Comparison of ENCODE assay signal across 14 cellular contexts in the genomic region with DNA sequence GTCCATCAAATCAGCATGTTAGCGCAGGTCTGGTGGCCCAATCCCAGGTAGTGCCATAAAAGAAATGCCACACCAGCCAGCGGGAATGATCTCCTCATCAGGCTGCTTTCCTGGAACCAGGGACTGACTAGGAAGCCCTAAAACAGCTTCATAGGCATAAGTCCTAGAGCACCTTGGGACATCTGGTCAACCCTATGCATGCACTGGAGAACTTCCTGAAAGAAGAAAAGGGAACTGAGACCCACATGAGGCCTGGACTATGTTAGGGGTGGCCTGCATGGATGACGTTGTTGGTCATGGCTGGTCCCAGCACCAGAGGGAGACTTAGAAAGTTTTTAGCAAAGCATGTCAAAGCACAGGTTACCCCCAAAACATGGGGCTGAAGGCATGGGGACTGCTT. TPM values are rescaled to one million over a fixed set of nuclear protein-coding genes. Genes with fewer than 3 reads are reported as not detected.
DNase-seq lines count a peak whose midpoint lies in the region; ATAC-seq and TF ChIP-seq lines count a peak whose summit lies in the region.
"Had no signal": no experiment of that assay in that cellular context is flagged by ENCODE, and none has a peak within 500 bp of the region (broad histone marks: within the 10 kb centered on the region; RNA-seq: fewer than 3 reads in every experiment).

No MANE protein-coding gene starts in this region.

- no peaks in the 10 kb centered on the region for H4K20me1 ChIP-seq in Karpas-422 (ENCODE audit: insufficient read depth, low read depth, low read length)

- ATAC-seq in heart right ventricle (peak in 6 of 8 donors; percentile 34 to 76 (median 59)), HG02943 (IDR thresholded peaks at IDR 0.05; ENCODE audit: low read depth, unreplicated experiment) (peak; percentile 76)
- ATAC-seq in activated CD8-positive, alpha-beta T cell treated with anti-CD3 and anti-CD28 coated beads for 36 hours: no peak
- ATAC-seq: foreskin keratinocyte; stimulated activated effector memory CD8-positive, alpha-beta T cell treated with anti-CD3 and anti-CD28 coated beads, Interleukin-12 subunit alpha, Interleukin-12 subunit beta, amount 100 ng/mL, for 72 hours had no signal

- H2AFZ ChIP-seq in Karpas-422 (ENCODE audit: low read length): no peak overlapping the region

- H3K27ac ChIP-seq in heart right ventricle: no peak overlapping the region
- H3K27ac ChIP-seq in right atrium auricular region: no peak overlapping the region
- no peak overlapping the region for H3K27ac ChIP-seq in ascending aorta
- no peak overlapping the region for H3K27ac ChIP-seq in Karpas-422 (ENCODE audit: low read length)
- H3K27ac ChIP-seq: foreskin keratinocyte had no signal

- DNase-seq in heart right ventricle: no peak
- DNase-seq in right atrium auricular region (ENCODE audit: low spot score): no peak
- peak; percentile 47 to 84 for DNase-seq in NOMO-1 (lab: John Stamatoyannopoulos, UW; ENCODE audit: unreplicated experiment in 2 of 2)
- DNase-seq in ascending aorta (ENCODE audit: low spot score in 2 of 2): no peak
- DNase-seq in iPS-NIHi11 (ENCODE audit: low spot score): no peak
- DNase-seq in activated CD8-positive, alpha-beta T cell treated with anti-CD3 and anti-CD28 coated beads for 36 hours: no peak
- no peak for DNase-seq in Karpas-422
- DNase-seq: foreskin keratinocyte had no signal

- H3K27me3 Mint-ChIP-seq in activated CD8-positive, alpha-beta T cell treated with anti-CD3 and anti-CD28 coated beads for 36 hours: peaks cover 13% of the 10 kb centered on the region

- 78 to 80% methylated on average over 3 of the region's 3 CpGs for WGBS in heart right ventricle, 2 donors

- H3K9me3 Mint-ChIP-seq in activated CD8-positive, alpha-beta T cell treated with anti-CD3 and anti-CD28 coated beads for 36 hours: no peaks in the 10 kb centered on the region
- H3K9me3 Mint-ChIP-seq: stimulated activated effector memory CD8-positive, alpha-beta T cell treated with anti-CD3 and anti-CD28 coated beads, Interleukin-12 subunit alpha, Interleukin-12 subunit beta, amount 100 ng/mL, for 72 hours had no signal

- no peaks in the 10 kb centered on the region for H3K4me1 Mint-ChIP-seq in activated CD8-positive, alpha-beta T cell treated with anti-CD3 and anti-CD28 coated beads for 36 hours (ENCODE audit: low read depth)
- H3K4me1 Mint-ChIP-seq: stimulated activated effector memory CD8-positive, alpha-beta T cell treated with anti-CD3 and anti-CD28 coated beads, Interleukin-12 subunit alpha, Interleukin-12 subunit beta, amount 100 ng/mL, for 72 hours had no signal

- POLR2A ChIA-PET in activated CD8-positive, alpha-beta T cell treated with anti-CD3 and anti-CD28 coated beads for 36 hours (lab: Charles Lee): no interaction called here

- H3K36me3 ChIP-seq in heart right ventricle: no peaks in the 10 kb centered on the region
- no peaks in the 10 kb centered on the region for H3K36me3 ChIP-seq in right atrium auricular region
- no peaks in the 10 kb centered on the region for H3K36me3 ChIP-seq in ascending aorta
- no peaks in the 10 kb centered on the region for H3K36me3 ChIP-seq in Karpas-422 (ENCODE audit: insufficient read depth, low read length)

- H3K4me1 ChIP-seq in heart right ventricle (no peaks in the 10 kb centered on the region), right atrium auricular region (no peaks in the 10 kb centered on the region), ascending aorta (peaks cover 0 to 2% of the 10 kb centered on the region in 2 donors), Karpas-422 (ENCODE audit: low read length) (no peaks in the 10 kb centered on the region)
- H3K4me1 ChIP-seq: foreskin keratinocyte had no signal

- peaks cover 0 to 47% (median 23%) of the 10 kb centered on the region in 7 donors for H3K27me3 ChIP-seq in heart right ventricle
- H3K27me3 ChIP-seq in right atrium auricular region: no peaks in the 10 kb centered on the region
- H3K27me3 ChIP-seq in ascending aorta: no peaks in the 10 kb centered on the region
- no peaks in the 10 kb centered on the region for H3K27me3 ChIP-seq in Karpas-422 (ENCODE audit: low read length)
- H3K27me3 ChIP-seq: foreskin keratinocyte had no signal

- H3K9me3 ChIP-seq in heart right ventricle: no peaks in the 10 kb centered on the region
- no peaks in the 10 kb centered on the region for H3K9me3 ChIP-seq in right atrium auricular region
- H3K9me3 ChIP-seq in ascending aorta: no peaks in the 10 kb centered on the region
- no peaks in the 10 kb centered on the region for H3K9me3 ChIP-seq in Karpas-422 (ENCODE audit: low read length)

- no peak overlapping the region for H3K4me3 ChIP-seq in heart right ventricle
- H3K4me3 ChIP-seq in right atrium auricular region: no peak overlapping the region
- H3K4me3 ChIP-seq in ascending aorta: no peak overlapping the region
- H3K4me3 ChIP-seq in Karpas-422 (ENCODE audit: low read length): no peak overlapping the region
- H3K4me3 ChIP-seq: smooth muscle cell had no signal

- no peak overlapping the region for H3K9ac ChIP-seq in Karpas-422 (ENCODE audit: low read length)

- CTCF ChIA-PET in activated CD8-positive, alpha-beta T cell treated with anti-CD3 and anti-CD28 coated beads for 36 hours (lab: Charles Lee): interaction anchor here (1.0 to 2.0 kb wide), 3 partner anchors 18 to 163 kb away, joined by 3 to 4 read pairs (median 3); no protein-coding TSS in a partner anchor

- intact Hi-C loops in heart right ventricle (cut with DNase I) (no loop called here), ascending aorta (cut with DNase I) (no loop called here)
- intact Hi-C loops in activated CD8-positive, alpha-beta T cell treated with anti-CD3 and anti-CD28 coated beads for 36 hours (cut with micrococcal nuclease): no loop called here

- no peak overlapping the region for H3K4me3 Mint-ChIP-seq in activated CD8-positive, alpha-beta T cell treated with anti-CD3 and anti-CD28 coated beads for 36 hours
- H3K4me3 Mint-ChIP-seq: stimulated activated effector memory CD8-positive, alpha-beta T cell treated with anti-CD3 and anti-CD28 coated beads, Interleukin-12 subunit alpha, Interleukin-12 subunit beta, amount 100 ng/mL, for 72 hours had no signal

- H3K9me2 ChIP-seq in Karpas-422 (replicated peaks; ENCODE audit: insufficient read depth, low read length): no peaks in the 10 kb centered on the region

- H3K36me3 Mint-ChIP-seq in activated CD8-positive, alpha-beta T cell treated with anti-CD3 and anti-CD28 coated beads for 36 hours (ENCODE audit: low read depth): no peaks in the 10 kb centered on the region
- H3K36me3 Mint-ChIP-seq: stimulated activated effector memory CD8-positive, alpha-beta T cell treated with anti-CD3 and anti-CD28 coated beads, Interleukin-12 subunit alpha, Interleukin-12 subunit beta, amount 100 ng/mL, for 72 hours had no signal

- H3K79me2 ChIP-seq in Karpas-422 (ENCODE audit: low read length): no peaks in the 10 kb centered on the region

- H3K4me2 ChIP-seq in Karpas-422 (ENCODE audit: low read depth, low read length, poor library complexity, severe bottlenecking): no peak overlapping the region
- H3K4me2 ChIP-seq: smooth muscle cell had no signal

- no peak overlapping the region for H3K27ac Mint-ChIP-seq in activated CD8-positive, alpha-beta T cell treated with anti-CD3 and anti-CD28 coated beads for 36 hours
- H3K27ac Mint-ChIP-seq: stimulated activated effector memory CD8-positive, alpha-beta T cell treated with anti-CD3 and anti-CD28 coated beads, Interleukin-12 subunit alpha, Interleukin-12 subunit beta, amount 100 ng/mL, for 72 hours had no signal

- TF ChIP-seq CTCF in heart right ventricle (IDR thresholded peaks at IDR 0.05) (no peak), right atrium auricular region (IDR thresholded peaks at IDR 0.05) (no peak), ascending aorta (IDR thresholded peaks at IDR 0.05) (no peak)
- no peak for TF ChIP-seq CTCF in activated CD8-positive, alpha-beta T cell treated with anti-CD3 and anti-CD28 coated beads for 36 hours (IDR thresholded peaks at IDR 0.05)

RNA-seq across cellular contexts. Expression of gene KCNK16, which starts 7.6 kb away (rescaled TPM):
- total RNA-seq in heart right ventricle (not detected), right atrium auricular region (not detected), ascending aorta (not detected)
- polyA plus RNA-seq in heart right ventricle: not detected
- not detected for total RNA-seq in activated CD8-positive, alpha-beta T cell treated with anti-CD3 and anti-CD28 coated beads for 36 hours
- total RNA-seq in Karpas-422 (2014; rRNA removed; shearing (Covaris generic); ENCODE audit: low replicate concordance): not detected in 2 replicates
- total RNA-seq: activated CD8-positive, alpha-beta memory T cell treated with anti-CD3 and anti-CD28 coated beads for 36 hours; bronchial epithelial cell; foreskin keratinocyte; mesenteric fat pad; smooth muscle cell had no signal
- polyA plus RNA-seq: foreskin keratinocyte, smooth muscle cell had no signal

RNA-seq across cellular contexts. Expression of gene KCNK17, which starts 15.8 kb away (rescaled TPM):
- total RNA-seq in heart right ventricle: under 1 TPM in 4 of 10 donors, not detected in 6; 0.13 to 0.39 (median 0.17) TPM
- polyA plus RNA-seq in heart right ventricle: under 1 TPM; 0.20 to 0.37 TPM
- 1 to 10 TPM in 1 of 2 donors, under 1 TPM in 1; 0.98 to 1.3 TPM for total RNA-seq in right atrium auricular region
- not detected for total RNA-seq in ascending aorta
- total RNA-seq in activated CD8-positive, alpha-beta T cell treated with anti-CD3 and anti-CD28 coated beads for 36 hours: not detected
- not detected in 2 replicates for total RNA-seq in Karpas-422 (2014; rRNA removed; shearing (Covaris generic); ENCODE audit: low replicate concordance)
- total RNA-seq: activated CD8-positive, alpha-beta memory T cell treated with anti-CD3 and anti-CD28 coated beads for 36 hours; bronchial epithelial cell; foreskin keratinocyte; smooth muscle cell had no signal
- polyA plus RNA-seq: foreskin keratinocyte, smooth muscle cell had no signal

Comparison
In these comparisons a context has a peak if more than half of its experiments do, and no peak if none do; other contexts are left out.
1. DNase-seq: peak in NOMO-1 (2 of 2); none in heart right ventricle (0 of 2), right atrium auricular region (single experiment), ascending aorta (0 of 2), iPS-NIHi11 (single experiment), activated CD8-positive, alpha-beta T cell treated with anti-CD3 and anti-CD28 coated beads for 36 hours (single experiment) and Karpas-422 (single experiment).